ENCODE assay signal across 11 cellular contexts in the genomic region with DNA sequence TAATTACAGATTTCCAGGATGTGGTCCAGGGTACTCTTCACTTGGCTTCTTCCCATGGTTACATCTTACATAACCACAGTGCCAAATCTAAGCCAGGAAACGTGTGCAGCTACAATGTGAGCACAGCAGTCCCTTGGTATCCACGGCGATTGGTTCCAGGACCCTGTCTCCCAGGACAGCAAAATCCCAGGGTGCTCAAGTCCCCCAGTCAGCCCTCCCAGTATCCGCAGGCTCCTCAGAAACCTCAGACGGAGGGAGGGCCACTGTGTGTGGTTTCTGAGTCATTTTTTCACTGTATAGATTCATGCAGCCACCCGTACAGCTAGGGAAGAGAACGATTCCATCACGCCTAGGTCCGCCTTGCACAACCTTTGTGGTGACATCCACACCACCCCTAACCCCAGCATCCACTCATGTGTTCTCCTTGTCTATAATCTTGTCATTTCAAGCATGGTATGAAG. TPM values are rescaled to one million over a fixed set of nuclear protein-coding genes. Genes with fewer than 3 reads are reported as not detected.
DNase-seq lines count a peak whose midpoint lies in the region; ATAC-seq and TF ChIP-seq lines count a peak whose summit lies in the region.
"Had no signal": no experiment of that assay in that cellular context is flagged by ENCODE, and none has a peak within 500 bp of the region (broad histone marks: within the 10 kb centered on the region; RNA-seq: fewer than 3 reads in every experiment).

No MANE protein-coding gene starts in this region.

- H3K4me1 ChIP-seq in ovary (ENCODE audit: insufficient read depth), result no peaks in the 10 kb centered on the region

- no peak for ATAC-seq in T-cell (replicated peaks in 1 of 4)

- TF ChIP-seq CTCF in brain (conservative IDR thresholded peaks at IDR 0.05) (no peak), ovary (IDR thresholded peaks at IDR 0.05) (no peak)

- CTCF ChIA-PET in T-cell (lab: Charles Lee), result no interaction called here

- DNase-seq in H4 (ENCODE audit: low spot score) (peak; percentile 87), NOMO-1 (lab: John Stamatoyannopoulos, UW; ENCODE audit: unreplicated experiment in 2 of 2) (peak; percentile 91 to 95), non-pigmented ciliary epithelial cell (ENCODE audit: low read depth) (peak; percentile 8), ovary (no peak), T-cell (no peak), ecto neural progenitor cell (ENCODE audit: low spot score) (no peak), NCI-H1694 (lab: John Stamatoyannopoulos, UW) (no peak)
- DNase-seq: effector CD8-positive, alpha-beta T cell; NCI-H1048 had no signal

- no peak for TF ChIP-seq EP300 in ovary (IDR thresholded peaks at IDR 0.05)

- H3K36me3 Mint-ChIP-seq in brain, result no peaks in the 10 kb centered on the region
- H3K36me3 Mint-ChIP-seq in T-cell, result no peaks in the 10 kb centered on the region

- H3K4me1 Mint-ChIP-seq in brain, result peaks cover 52% of the 10 kb centered on the region
- H3K4me1 Mint-ChIP-seq in T-cell, result peaks cover 11 to 22% (median 22%) of the 10 kb centered on the region in 3 donors

- no peaks in the 10 kb centered on the region for H3K9me3 ChIP-seq in ovary

- POLR2A ChIA-PET in T-cell (lab: Charles Lee), result no interaction called here

- H3K27ac ChIP-seq in ovary, result no peak overlapping the region

- H3K4me3 ChIP-seq in ovary, result no peak overlapping the region

- intact Hi-C loops in ovary (cut with DNase I), result no loop called here

- no peaks in the 10 kb centered on the region for H3K9me3 Mint-ChIP-seq in brain
- H3K9me3 Mint-ChIP-seq in T-cell, result no peaks in the 10 kb centered on the region

- no peak overlapping the region for H3K4me3 Mint-ChIP-seq in brain
- H3K4me3 Mint-ChIP-seq in T-cell, result no peak overlapping the region

- H3K27me3 Mint-ChIP-seq in brain (peaks cover 2% of the 10 kb centered on the region), T-cell (peaks cover 3 to 9% of the 10 kb centered on the region in 2 donors)

- WGBS in ovary, 3 donors, result 63 to 71% (median 63%) methylated on average over 9 of the region's 9 CpGs

- H3K36me3 ChIP-seq in ovary, result no peaks in the 10 kb centered on the region

- peak overlapping the region in 4 of 5 experiments; percentile 7 to 82 (median 42) for H3K27ac Mint-ChIP-seq in brain
- no peak overlapping the region for H3K27ac Mint-ChIP-seq in T-cell

- no peak for TF ChIP-seq POLR2A in ovary (IDR thresholded peaks at IDR 0.05)

- no peaks in the 10 kb centered on the region for H3K27me3 ChIP-seq in ovary

RNA-seq across cellular contexts. Expression of a gene that starts 11.1 kb away (rescaled TPM):
- total RNA-seq in H4 (2014; rRNA removed; shearing (Covaris generic)), result not detected in 2 replicates
- 1.2 TPM for polyA plus RNA-seq in brain (ENCODE audit: insufficient read depth, low read depth, low replicate concordance)
- 1 to 10 TPM in 4 of 7 donors, under 1 TPM in 1, not detected in 2; 0.67 to 8.5 (median 1.5) TPM for total RNA-seq in ovary
- polyA plus RNA-seq in ovary, result under 1 TPM in 1 of 2 donors, not detected in 1; 0.10 TPM
- total RNA-seq in T-cell, result not detected
- total RNA-seq: mononuclear cell had no signal

Comparison
In these comparisons a context has a peak if more than half of its experiments do, and no peak if none do; other contexts are left out.
1. DNase-seq: peak in H4 (single experiment), NOMO-1 (2 of 2) and non-pigmented ciliary epithelial cell (single experiment); none in ovary (0 of 5), T-cell (0 of 34), ecto neural progenitor cell (single experiment) and NCI-H1694 (single experiment).
2. H3K27ac Mint-ChIP-seq: peak in brain (4 of 5); none in T-cell (0 of 2).